Comparison of ENCODE assay signal across 10 cellular contexts in the genomic region with DNA sequence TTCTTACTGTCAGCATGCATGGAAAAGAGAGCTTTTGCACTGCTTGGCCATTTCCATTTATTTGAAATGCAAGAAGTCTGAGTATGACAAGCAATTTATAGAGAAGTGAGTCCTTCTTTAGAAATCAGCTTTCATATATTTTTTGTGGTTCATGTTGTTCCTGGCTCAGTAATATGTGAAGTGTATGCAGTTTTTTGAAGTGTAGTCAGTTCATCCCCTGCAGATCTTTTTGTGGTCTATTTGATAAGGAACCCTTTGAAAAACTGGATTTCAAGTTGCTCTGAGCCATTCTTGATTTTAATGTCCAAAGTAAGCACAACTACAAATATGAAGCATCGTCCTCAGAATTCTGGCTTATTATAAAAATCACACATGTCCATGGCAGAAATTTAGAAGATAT.
"Had no signal": no experiment of that assay in that cellular context is flagged by ENCODE, and none has a peak within 500 bp of the region (broad histone marks: within the 10 kb centered on the region; RNA-seq: fewer than 3 reads in every experiment).

No MANE protein-coding gene starts in this region.

- H3K36me3 ChIP-seq: HAP-1 had no signal

- H3K9me3 ChIP-seq: HAP-1 had no signal

- H2AFZ ChIP-seq: GM23248 had no signal

- FAIRE-seq: HTR-8/SVneo had no signal

- H3K27ac ChIP-seq: GM23248, KMS-11 had no signal

- H3K9ac ChIP-seq: GM23248, KMS-11 had no signal

- DNase-seq: GM23248, GOT3, H7, HFFc6, IMR-90, KBM-7 had no signal

- ATAC-seq: HCT116 had no signal

- H3K4me2 ChIP-seq: KMS-11 had no signal

- H3K4me3 ChIP-seq: GM23248, HAP-1 had no signal
